1 cellular context compared by ENCODE assay signal in the genomic region with DNA sequence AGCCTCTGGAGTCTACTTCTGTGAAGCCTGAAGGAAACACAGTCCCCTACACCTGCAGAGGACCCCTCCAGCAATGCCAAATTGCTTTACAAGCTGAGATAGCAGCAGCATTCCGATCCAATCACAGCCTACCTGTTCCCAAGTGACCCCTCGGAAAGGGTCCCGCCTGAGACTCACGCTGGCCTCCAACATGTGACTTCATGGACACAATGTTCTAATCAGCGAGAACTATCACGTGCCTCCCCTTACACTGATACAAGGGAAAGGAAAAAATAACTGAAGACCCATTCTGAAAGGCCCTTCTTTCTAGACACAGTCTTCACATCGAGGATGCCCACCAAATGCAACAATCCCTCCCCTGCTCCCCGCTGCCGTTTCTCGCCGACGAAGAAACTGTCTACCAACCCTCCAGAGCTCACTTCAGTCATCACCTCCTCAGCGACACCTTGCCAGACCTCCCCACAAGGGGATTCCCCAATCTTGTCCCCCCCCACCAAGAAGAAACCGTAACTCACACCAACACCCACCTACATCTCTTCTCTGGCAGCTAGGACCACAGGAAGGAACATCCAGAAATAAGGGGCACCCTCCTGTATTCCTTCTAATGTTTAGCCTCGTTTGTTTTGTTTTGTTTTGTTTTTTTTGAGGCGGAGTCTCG.
TF ChIP-seq lines count a peak whose summit lies in the region.

No MANE protein-coding gene starts in this region.

TF ChIP-seq in H1, 55 proteins besides CTCF, POLR2A, EP300 and RAD21:
- TF ChIP-seq JUND (IDR thresholded peaks at IDR 0.05; ENCODE audit: low read length) (no peak), FOSL1 (IDR thresholded peaks at IDR 0.05; ENCODE audit: insufficient read depth, low read depth, low read length) (no peak), CHD1 (IDR thresholded peaks at IDR 0.05; ENCODE audit: low read depth, low read length) (no peak), POU5F1 (IDR thresholded peaks at IDR 0.05; ENCODE audit: low read depth, low read length) (no peak)
- TF ChIP-seq, protein P1, sequence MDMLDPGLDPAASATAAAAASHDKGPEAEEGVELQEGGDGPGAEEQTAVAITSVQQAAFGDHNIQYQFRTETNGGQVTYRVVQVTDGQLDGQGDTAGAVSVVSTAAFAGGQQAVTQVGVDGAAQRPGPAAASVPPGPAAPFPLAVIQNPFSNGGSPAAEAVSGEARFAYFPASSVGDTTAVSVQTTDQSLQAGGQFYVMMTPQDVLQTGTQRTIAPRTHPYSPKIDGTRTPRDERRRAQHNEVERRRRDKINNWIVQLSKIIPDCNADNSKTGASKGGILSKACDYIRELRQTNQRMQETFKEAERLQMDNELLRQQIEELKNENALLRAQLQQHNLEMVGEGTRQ (IDR thresholded peaks at IDR 0.05; ENCODE audit: low read length): no peak
